In genomic region chr9:27126682-27127081, GRCh38 we compare ENCODE assay signal across 26 cellular contexts. TPM values are rescaled to one million over a fixed set of nuclear protein-coding genes. Genes with fewer than 3 reads are reported as not detected.
"Had no signal": no experiment of that assay in that cellular context is flagged by ENCODE, and none has a peak within 500 bp of the region (broad histone marks: within the 10 kb centered on the region; RNA-seq: fewer than 3 reads in every experiment).

No MANE protein-coding gene starts in this region.

- H3K36me3 ChIP-seq: adrenal gland, cardiac muscle cell, neutrophil, tibial nerve had no signal

- H3K4me2 ChIP-seq: hepatocyte had no signal

- H3K4me1 ChIP-seq: tibial nerve had no signal

- H3K79me2 ChIP-seq: hepatocyte had no signal

- H2AFZ ChIP-seq: hepatocyte had no signal

- H3K9me3 ChIP-seq: adrenal gland, mucosa of descending colon, neutrophil, tibial nerve had no signal

- H3K27me3 ChIP-seq: cardiac muscle cell, hepatocyte, neutrophil, tibial nerve had no signal

- ATAC-seq: effector memory CD8-positive, alpha-beta T cell; mucosa of descending colon had no signal

- H3K27ac ChIP-seq: adrenal gland, cardiac muscle cell, hepatocyte, neutrophil, tibial nerve, VCaP had no signal

- DNase-seq: activated CD4-positive, alpha-beta T cell treated with anti-CD3 and anti-CD28 coated beads for 48 hours; activated CD4-positive, alpha-beta T cell treated with anti-CD3 and anti-CD28 coated beads, Interleukin-2, amount 50 U/mL, for 48 hours; activated CD8-positive, alpha-beta memory T cell treated with anti-CD3 and anti-CD28 coated beads, Interleukin-2, amount 50 U/mL, for 4 hours; activated effector memory CD4-positive, alpha-beta T cell treated with anti-CD3 and anti-CD28 coated beads, Interleukin-2, amount 50 U/mL, for 16 hours; activated naive CD4-positive, alpha-beta T cell treated with anti-CD3 and anti-CD28 coated beads for 36 hours; activated naive CD8-positive, alpha-beta T cell treated with anti-CD3 and anti-CD28 coated beads for 36 hours; activated T-cell treated with anti-CD3 and anti-CD28 coated beads, Interleukin-2, amount 50 U/mL, for 1 hour; adrenal gland; aorta; cortex of kidney; effector memory CD8-positive, alpha-beta T cell; glutamatergic neuron; kidney; mucosa of descending colon; nephron progenitor cell; stimulated activated CD4-positive, alpha-beta T cell treated with anti-CD3 and anti-CD28 coated beads, Interleukin-2, amount 100 ng/mL, for 48 hours; stimulated activated naive CD4-positive, alpha-beta T cell treated with Interleukin-2 at 50 U/mL for 16 hours had no signal

- H3K4me3 ChIP-seq: adrenal gland, cardiac muscle cell, hepatocyte, lung, mucosa of descending colon, tibial nerve had no signal

RNA-seq across cellular contexts. Expression of gene TEK, which starts 17.7 kb away (rescaled TPM):
- total RNA-seq: activated CD8-positive, alpha-beta memory T cell treated with anti-CD3 and anti-CD28 coated beads for 36 hours; activated naive CD4-positive, alpha-beta T cell treated with anti-CD3 and anti-CD28 coated beads for 36 hours; activated naive CD8-positive, alpha-beta T cell treated with anti-CD3 and anti-CD28 coated beads for 36 hours; activated T-helper 1 cell treated with anti-CD3 and anti-CD28 coated beads, Interleukin-12 subunit alpha, Interleukin-12 subunit beta, Interleukin-2, Interleukin-4 antibody, amounts not matched to agents 30 ng/mL and 10 ng/mL and 1 ng/mL, durations not matched to agents 14 hours and 24 hours and 36 hours; T-helper 1 cell treated with Interleukin-12 subunit alpha and Interleukin-12 subunit beta and Interleukin-4 antibody, amounts not matched to agents 30 ng/mL and 1 ng/mL, for 36 hours had no signal
